Comparison of ENCODE assay signal across 26 cellular contexts in genomic region chr5:82221020-82221419, GRCh38.
"Had no signal": no experiment of that assay in that cellular context is flagged by ENCODE, and none has a peak within 500 bp of the region (broad histone marks: within the 10 kb centered on the region; RNA-seq: fewer than 3 reads in every experiment).

No MANE protein-coding gene starts in this region.

- H3K4me3 Mint-ChIP-seq: activated CD4-positive, alpha-beta T cell treated with anti-CD3 and anti-CD28 coated beads for 36 hours; activated CD8-positive, alpha-beta T cell treated with anti-CD3 and anti-CD28 coated beads for 36 hours; activated naive CD4-positive, alpha-beta T cell treated with anti-CD3 and anti-CD28 coated beads, Interleukin-2, amount 10 ng/mL, durations not matched to agents 7 days and 5 days; activated naive CD8-positive, alpha-beta T cell treated with anti-CD3 and anti-CD28 coated beads for 36 hours; activated T-cell treated with anti-CD3 and anti-CD28 coated beads, Interleukin-2, amount 50 U/mL, for 72 hours had no signal

- H3K9me3 ChIP-seq: adrenal gland, breast epithelium, SK-N-SH had no signal

- H3K9ac ChIP-seq: SK-N-SH had no signal

- H3K4me1 Mint-ChIP-seq: activated CD4-positive, alpha-beta T cell treated with anti-CD3 and anti-CD28 coated beads for 36 hours had no signal

- H3K27ac Mint-ChIP-seq: activated CD4-positive, alpha-beta T cell treated with anti-CD3 and anti-CD28 coated beads for 36 hours; activated CD8-positive, alpha-beta T cell treated with anti-CD3 and anti-CD28 coated beads for 36 hours; activated naive CD4-positive, alpha-beta T cell treated with anti-CD3 and anti-CD28 coated beads, Interleukin-2, amount 10 ng/mL, durations not matched to agents 7 days and 5 days; activated naive CD8-positive, alpha-beta T cell treated with anti-CD3 and anti-CD28 coated beads for 36 hours; activated T-cell treated with anti-CD3 and anti-CD28 coated beads, Interleukin-2, amount 50 U/mL, for 72 hours; activated T-helper 2 cell treated with anti-CD3 and anti-CD28 coated beads, Interferon-gamma antibody, Interleukin-2, Interleukin-4, amounts not matched to agents 10 μg/mL and 5 μg/mL and 100 μg/mL, durations not matched to agents 14 hours and 24 hours and 36 hours had no signal

- H3K27me3 ChIP-seq: adrenal gland, breast epithelium had no signal

- H3K4me1 ChIP-seq: adrenal gland, breast epithelium had no signal

- H3K36me3 ChIP-seq: adrenal gland, breast epithelium, WERI-Rb-1 had no signal

- H3K36me3 Mint-ChIP-seq: activated naive CD4-positive, alpha-beta T cell treated with anti-CD3 and anti-CD28 coated beads, Interleukin-2, amount 10 ng/mL, durations not matched to agents 7 days and 5 days; activated naive CD8-positive, alpha-beta T cell treated with anti-CD3 and anti-CD28 coated beads for 36 hours had no signal

- DNase-seq: activated CD4-positive, alpha-beta T cell treated with anti-CD3 and anti-CD28 coated beads for 36 hours; activated CD4-positive, alpha-beta T cell treated with anti-CD3 and anti-CD28 coated beads, Interleukin-2, amount 50 U/mL, for 1 hour; activated CD8-positive, alpha-beta memory T cell treated with anti-CD3 and anti-CD28 coated beads, Interleukin-2, amount 50 U/mL, for 4 hours; activated CD8-positive, alpha-beta T cell treated with anti-CD3 and anti-CD28 coated beads for 36 hours; activated gamma-delta T cell treated with Interleukin-2 at 50 U/mL for 16 hours; activated naive CD4-positive, alpha-beta T cell treated with anti-CD3 and anti-CD28 coated beads, Interleukin-2, amount 10 ng/mL, durations not matched to agents 7 days and 5 days; activated naive CD8-positive, alpha-beta T cell treated with anti-CD3 and anti-CD28 coated beads for 36 hours; activated T-cell treated with anti-CD3 and anti-CD28 coated beads, Interleukin-2, amount 50 U/mL, for 72 hours; adrenal gland; anterior cingulate cortex; caudate nucleus; NCI-H1048; NCI-H146; NCI-H187 treated with DMSO at 0.1 percent for 48 hours; NCI-H2171; NCI-H226; NCI-H526 treated with DMSO at 0.1 percent for 48 hours; NCI-H82; RPMI8226; SK-N-SH; T-helper 1 cell; WERI-Rb-1 had no signal

- ATAC-seq: activated CD4-positive, alpha-beta T cell treated with anti-CD3 and anti-CD28 coated beads for 36 hours; activated CD8-positive, alpha-beta T cell treated with anti-CD3 and anti-CD28 coated beads for 36 hours; activated T-cell treated with anti-CD3 and anti-CD28 coated beads, Interleukin-2, amount 50 U/mL, for 72 hours; Panc1; Right ventricle myocardium inferior had no signal

- H3K4me2 ChIP-seq: SK-N-SH had no signal

- H3K4me3 ChIP-seq: adrenal gland, breast epithelium had no signal

- H3K27ac ChIP-seq: adrenal gland, breast epithelium, WERI-Rb-1 had no signal

- H3K9me3 Mint-ChIP-seq: activated CD8-positive, alpha-beta T cell treated with anti-CD3 and anti-CD28 coated beads for 36 hours; activated naive CD4-positive, alpha-beta T cell treated with anti-CD3 and anti-CD28 coated beads, Interleukin-2, amount 10 ng/mL, durations not matched to agents 7 days and 5 days; activated naive CD8-positive, alpha-beta T cell treated with anti-CD3 and anti-CD28 coated beads for 36 hours; activated T-cell treated with anti-CD3 and anti-CD28 coated beads, Interleukin-2, amount 50 U/mL, for 72 hours; activated T-helper 2 cell treated with anti-CD3 and anti-CD28 coated beads, Interferon-gamma antibody, Interleukin-2, Interleukin-4, amounts not matched to agents 10 μg/mL and 5 μg/mL and 100 μg/mL, durations not matched to agents 14 hours and 24 hours and 36 hours had no signal

- H3K27me3 Mint-ChIP-seq: activated CD4-positive, alpha-beta T cell treated with anti-CD3 and anti-CD28 coated beads for 36 hours; activated CD8-positive, alpha-beta T cell treated with anti-CD3 and anti-CD28 coated beads for 36 hours; activated naive CD4-positive, alpha-beta T cell treated with anti-CD3 and anti-CD28 coated beads, Interleukin-2, amount 10 ng/mL, durations not matched to agents 7 days and 5 days; activated naive CD8-positive, alpha-beta T cell treated with anti-CD3 and anti-CD28 coated beads for 36 hours had no signal
